In genomic region chr12:51937941-51938340, GRCh38 we compare ENCODE assay signal across 2 cellular contexts.
TF ChIP-seq lines count a peak whose summit lies in the region.

No MANE protein-coding gene starts in this region.

TF ChIP-seq in IMR-90, 13 proteins besides CTCF, POLR2A, EP300 and RAD21:
- TF ChIP-seq USF2 (IDR thresholded peaks at IDR 0.05; ENCODE audit: low read depth, low read length) (no peak), MAZ (IDR thresholded peaks at IDR 0.05; ENCODE audit: borderline replicate concordance, low read depth, low read length) (no peak), FOS (IDR thresholded peaks at IDR 0.05; ENCODE audit: low read depth, low read length) (no peak), BHLHE40 (IDR thresholded peaks at IDR 0.05; ENCODE audit: low read depth, low read length) (no peak), MAFK (IDR thresholded peaks at IDR 0.05; ENCODE audit: low read depth, low read length) (no peak), CEBPB (IDR thresholded peaks at IDR 0.05; ENCODE audit: low read depth, low read length) (no peak), RCOR1 (IDR thresholded peaks at IDR 0.05; ENCODE audit: insufficient replicate concordance, low read length) (no peak), CHD1 (IDR thresholded peaks at IDR 0.05; ENCODE audit: low read depth, low read length) (no peak)
- TF ChIP-seq, protein P1, sequence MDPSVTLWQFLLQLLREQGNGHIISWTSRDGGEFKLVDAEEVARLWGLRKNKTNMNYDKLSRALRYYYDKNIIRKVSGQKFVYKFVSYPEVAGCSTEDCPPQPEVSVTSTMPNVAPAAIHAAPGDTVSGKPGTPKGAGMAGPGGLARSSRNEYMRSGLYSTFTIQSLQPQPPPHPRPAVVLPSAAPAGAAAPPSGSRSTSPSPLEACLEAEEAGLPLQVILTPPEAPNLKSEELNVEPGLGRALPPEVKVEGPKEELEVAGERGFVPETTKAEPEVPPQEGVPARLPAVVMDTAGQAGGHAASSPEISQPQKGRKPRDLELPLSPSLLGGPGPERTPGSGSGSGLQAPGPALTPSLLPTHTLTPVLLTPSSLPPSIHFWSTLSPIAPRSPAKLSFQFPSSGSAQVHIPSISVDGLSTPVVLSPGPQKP (IDR thresholded peaks at IDR 0.05; ENCODE audit: borderline replicate concordance, low read depth, low read length): no peak

TF ChIP-seq in K562, 482 proteins besides CTCF, POLR2A, EP300 and RAD21:
- TF ChIP-seq FOXK2 (conservative IDR thresholded peaks at IDR 0.05 in 1 of 2, IDR thresholded peaks at IDR 0.05 in 1 of 2; ENCODE audit: low read depth in 2 of 2): no peak
- TF ChIP-seq RFX1 (IDR thresholded peaks at IDR 0.05): peak; percentile 65
